In the genomic region with DNA sequence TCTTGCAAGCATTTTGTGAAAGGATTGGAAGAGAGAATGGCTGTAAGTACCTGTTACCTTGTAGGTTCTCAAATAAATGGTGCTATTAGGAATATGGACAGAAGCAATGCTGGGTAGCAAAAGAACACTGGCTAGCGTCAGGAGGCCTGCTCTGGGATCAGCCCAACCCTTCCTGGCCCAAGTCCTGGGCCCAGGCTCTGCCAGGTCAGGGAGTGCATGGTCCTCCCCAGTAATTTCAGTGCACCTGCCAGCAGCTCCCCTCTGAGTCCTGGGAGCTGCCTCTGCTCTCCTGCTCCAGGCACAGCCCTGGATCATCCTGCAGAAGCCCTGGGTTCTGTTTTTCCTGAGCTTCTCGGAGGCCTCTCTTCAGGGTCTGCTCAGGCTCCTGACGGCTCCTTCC, we compare ENCODE assay signal across 15 cellular contexts.
"Had no signal": no experiment of that assay in that cellular context is flagged by ENCODE, and none has a peak within 500 bp of the region (broad histone marks: within the 10 kb centered on the region; RNA-seq: fewer than 3 reads in every experiment).

No MANE protein-coding gene starts in this region.

- DNase-seq: activated CD4-positive, alpha-beta T cell treated with anti-CD3 and anti-CD28 coated beads for 1 hour; activated CD4-positive, alpha-beta T cell treated with anti-CD3 and anti-CD28 coated beads, Interleukin-2, amount 50 U/mL, for 48 hours; activated CD8-positive, alpha-beta memory T cell treated with anti-CD3 and anti-CD28 coated beads, Interleukin-2, amount 10 ng/mL, durations not matched to agents 7 days and 5 days; activated effector memory CD4-positive, alpha-beta T cell treated with Interleukin-2 at 50 U/mL for 16 hours; activated T-cell treated with anti-CD3 and anti-CD28 coated beads, Interleukin-2, amount 50 U/mL, for 24 hours; amniotic stem cell; colonic mucosa; effector CD4-positive, alpha-beta T cell; foreskin melanocyte; naive thymus-derived CD4-positive, alpha-beta T cell; stimulated activated CD4-positive, alpha-beta T cell treated with anti-CD3 and anti-CD28 coated beads, Interleukin-4, amount 100 ng/mL, for 1 hour; stimulated activated CD8-positive, alpha-beta memory T cell treated with anti-CD3 and anti-CD28 coated beads, Interleukin-4, amount 100 ng/mL, for 48 hours; stimulated activated naive CD8-positive, alpha-beta T cell treated with anti-CD3 and anti-CD28 coated beads, Interleukin-15, amount 100 ng/mL, for 72 hours had no signal

- H3K9me3 ChIP-seq: colonic mucosa, thoracic aorta had no signal

- H3K4me1 ChIP-seq: colonic mucosa had no signal

- H3K27ac ChIP-seq: colonic mucosa, thoracic aorta had no signal

- H3K4me3 ChIP-seq: colonic mucosa, lung, thoracic aorta had no signal

- ATAC-seq: activated CD8-positive, alpha-beta memory T cell treated with anti-CD3 and anti-CD28 coated beads, Interleukin-2, amount 10 ng/mL, durations not matched to agents 7 days and 5 days; naive thymus-derived CD4-positive, alpha-beta T cell; stimulated activated naive CD8-positive, alpha-beta T cell treated with anti-CD3 and anti-CD28 coated beads, Interleukin-15, amount 100 ng/mL, for 72 hours had no signal

- H3K36me3 ChIP-seq: colonic mucosa, thoracic aorta had no signal
